Comparison of ENCODE assay signal across 15 cellular contexts in genomic region chr1:47179988-47180563, GRCh38. TPM values are rescaled to one million over a fixed set of nuclear protein-coding genes. Genes with fewer than 3 reads are reported as not detected.
DNase-seq lines count a peak whose midpoint lies in the region; ATAC-seq and TF ChIP-seq lines count a peak whose summit lies in the region.
"Had no signal": no experiment of that assay in that cellular context is flagged by ENCODE, and none has a peak within 500 bp of the region (broad histone marks: within the 10 kb centered on the region; RNA-seq: fewer than 3 reads in every experiment).

No MANE protein-coding gene starts in this region.

- H3K9ac ChIP-seq in neuronal stem cell (ENCODE audit: low read depth, low read length, poor library complexity): no peak overlapping the region

- no peak overlapping the region for H3K4me2 ChIP-seq in neuronal stem cell (ENCODE audit: insufficient read depth, low read length, poor library complexity, severe bottlenecking)

- peak overlapping the region; percentile 94 for H2AFZ ChIP-seq in neuronal stem cell (ENCODE audit: low read length)

- CTCF ChIA-PET in WTC11 (lab: Charles Lee): interaction anchor here (0.6 to 4.8 kb wide), 33 partner anchors 11 to 576 kb away, joined by 3 to 152 read pairs (median 10); partner anchors contain the start of genes CYP4X1, FOXD2, MKNK1 and PDZK1IP1

- no peaks in the 10 kb centered on the region for H3K79me1 ChIP-seq in neuronal stem cell (ENCODE audit: low read depth, low read length)

- TF ChIP-seq CTCF in C4-2B (conservative IDR thresholded peaks at IDR 0.05) (no peak), HFFc6 (IDR thresholded peaks at IDR 0.05) (no peak), dorsolateral prefrontal cortex (IDR thresholded peaks at IDR 0.05 in 54 of 56, conservative IDR thresholded peaks at IDR 0.05 in 2 of 56; ENCODE audit: low read depth in 1 of 56, partially characterized antibody in 56 of 56) (no peak), WTC11 (IDR thresholded peaks at IDR 0.05) (no peak)

- H3K4me3 Mint-ChIP-seq in HFFc6 (peak overlapping the region; percentile 90), WTC11 (no peak overlapping the region; the same call in 1 of the 2 replicates)
- H3K4me3 Mint-ChIP-seq in stimulated activated memory B cell treated with anti-CD40 and anti-IgM and Interleukin-4, amounts not matched to agents 10 μg/mL and 1 μg/mL and 100 μg/mL, for 72 hours: no peak overlapping the region
- H3K4me3 Mint-ChIP-seq in naive thymus-derived CD8-positive, alpha-beta T cell: peak overlapping the region in 4 of 10 donors; percentile 3 to 73 (median 34)

- H3K27me3 ChIP-seq in dorsolateral prefrontal cortex: peaks cover 0 to 21% (median 0%) of the 10 kb centered on the region in 45 donors
- H3K27me3 ChIP-seq in neuronal stem cell (ENCODE audit: control insufficient read depth in 3 of 3, insufficient read depth in 3 of 3, low read depth in 1 of 3, low read length in 3 of 3): peaks cover 0 to 21% (median 4%) of the 10 kb centered on the region in 3 experiments

- H2AK5ac ChIP-seq in neuronal stem cell (ENCODE audit: low read depth, low read length): no peak overlapping the region

- H2BK12ac ChIP-seq in neuronal stem cell (ENCODE audit: low read length): no peak overlapping the region

- no peak overlapping the region for H3K23ac ChIP-seq in neuronal stem cell (ENCODE audit: low read depth, low read length, poor library complexity)

- H3K27ac ChIP-seq in C4-2B: peak overlapping the region; percentile 61
- H3K27ac ChIP-seq in dorsolateral prefrontal cortex: peak overlapping the region in 1 of 59 donors; percentile 78
- H3K27ac ChIP-seq in neuronal stem cell (replicated peaks; ENCODE audit: low read length): no peak overlapping the region

- H4K8ac ChIP-seq in neuronal stem cell (ENCODE audit: low read depth, low read length): no peak overlapping the region

- H3K4me3 ChIP-seq in dorsolateral prefrontal cortex (peak overlapping the region in 36 of 59 donors; percentile 25 to 70 (median 54)), neuronal stem cell (ENCODE audit: low read length in 2 of 2) (no peak overlapping the region)

- no CpG with 5 or more reads among the region's 3 CpGs for WGBS in neuronal stem cell (ENCODE audit: extremely low coverage in 2 of 2, insufficient read length in 2 of 2, insufficient replicate concordance in 1 of 2), 2 donors

- POLR2A ChIA-PET in WTC11 (lab: Charles Lee): interaction anchor here (1.4 to 1.9 kb wide), 2 partner anchors 13 to 154 kb away, joined by 6 read pairs; partner anchors contain the start of gene CMPK1
- POLR2A ChIA-PET in naive thymus-derived CD8-positive, alpha-beta T cell (lab: Charles Lee): no interaction called here

- H3K4me1 Mint-ChIP-seq in HFFc6 (ENCODE audit: low read depth) (peaks cover 40% of the 10 kb centered on the region), WTC11 (peaks cover 21% of the 10 kb centered on the region)
- H3K4me1 Mint-ChIP-seq in stimulated activated memory B cell treated with anti-CD40 and anti-IgM and Interleukin-4, amounts not matched to agents 10 μg/mL and 1 μg/mL and 100 μg/mL, for 72 hours: peaks cover 19% of the 10 kb centered on the region
- H3K4me1 Mint-ChIP-seq in naive thymus-derived CD8-positive, alpha-beta T cell: peaks cover 11 to 18% (median 14%) of the 10 kb centered on the region in 4 donors

- no peak overlapping the region for H4K91ac ChIP-seq in neuronal stem cell (ENCODE audit: low read depth, low read length, poor library complexity)

- H2BK120ac ChIP-seq in neuronal stem cell (ENCODE audit: low read depth, low read length): no peak overlapping the region

- H3K4ac ChIP-seq in neuronal stem cell (ENCODE audit: low read length): no peak overlapping the region

- peak overlapping the region; percentile 93 for H3K27ac Mint-ChIP-seq in HFFc6
- no peak overlapping the region for H3K27ac Mint-ChIP-seq in stimulated activated memory B cell treated with anti-CD40 and anti-IgM and Interleukin-4, amounts not matched to agents 10 μg/mL and 1 μg/mL and 100 μg/mL, for 72 hours
- no peak overlapping the region for H3K27ac Mint-ChIP-seq in WTC11
- H3K27ac Mint-ChIP-seq in naive thymus-derived CD8-positive, alpha-beta T cell: no peak overlapping the region
- H3K27ac Mint-ChIP-seq: activated B cell treated with CpG ODN at 0.5 μM for 24 hours had no signal

- H2BK15ac ChIP-seq in neuronal stem cell (ENCODE audit: low read length): no peak overlapping the region

- no peaks in the 10 kb centered on the region for H3K9me3 ChIP-seq in neuronal stem cell (replicated peaks in 1 of 2; ENCODE audit: control insufficient read depth in 2 of 2, insufficient read depth in 1 of 2, low read depth in 1 of 2, low read length in 2 of 2)

- no peak overlapping the region for H2BK5ac ChIP-seq in neuronal stem cell (ENCODE audit: low read length)

- H3K9me3 Mint-ChIP-seq in HFFc6 (no peaks in the 10 kb centered on the region), WTC11 (no peaks in the 10 kb centered on the region)
- no peaks in the 10 kb centered on the region for H3K9me3 Mint-ChIP-seq in stimulated activated memory B cell treated with anti-CD40 and anti-IgM and Interleukin-4, amounts not matched to agents 10 μg/mL and 1 μg/mL and 100 μg/mL, for 72 hours
- H3K9me3 Mint-ChIP-seq in naive thymus-derived CD8-positive, alpha-beta T cell: no peaks in the 10 kb centered on the region
- H3K9me3 Mint-ChIP-seq: activated B cell treated with CpG ODN at 0.5 μM for 24 hours had no signal

- no peak for ATAC-seq in stimulated activated memory B cell treated with anti-CD40 and anti-IgM and Interleukin-4, amounts not matched to agents 10 μg/mL and 1 μg/mL and 100 μg/mL, for 72 hours
- no peak for ATAC-seq in WTC11
- ATAC-seq in naive thymus-derived CD8-positive, alpha-beta T cell: no peak

- peaks cover 1 to 6% of the 10 kb centered on the region in 2 donors for H3K4me1 ChIP-seq in neuronal stem cell (ENCODE audit: control insufficient read depth in 2 of 2, insufficient read depth in 1 of 2, low read depth in 1 of 2, low read length in 2 of 2)

- H3K27me3 Mint-ChIP-seq in HFFc6 (ENCODE audit: insufficient read depth) (peaks cover 14% of the 10 kb centered on the region), WTC11 (ENCODE audit: low read depth) (peaks cover 39% of the 10 kb centered on the region)
- peaks cover 65% of the 10 kb centered on the region for H3K27me3 Mint-ChIP-seq in stimulated activated memory B cell treated with anti-CD40 and anti-IgM and Interleukin-4, amounts not matched to agents 10 μg/mL and 1 μg/mL and 100 μg/mL, for 72 hours
- peaks cover 17 to 84% (median 54%) of the 10 kb centered on the region in 5 donors for H3K27me3 Mint-ChIP-seq in naive thymus-derived CD8-positive, alpha-beta T cell

- H3K14ac ChIP-seq in neuronal stem cell (ENCODE audit: low read length): no peak overlapping the region

- H3K36me3 ChIP-seq in neuronal stem cell (replicated peaks in 1 of 2; ENCODE audit: control insufficient read depth in 2 of 2, insufficient read depth in 2 of 2, low read length in 2 of 2): no peaks in the 10 kb centered on the region

- intact Hi-C loops in dorsolateral prefrontal cortex (cut with DNase I): loop anchor here in 1 of 2 donors (5.0 to 10.0 kb wide), 3 partner anchors 435 to 547 kb away; no protein-coding TSS in a partner anchor
- intact Hi-C loops in posterior cingulate gyrus (cut with DNase I): loop anchor here (5.0 to 10.0 kb wide), 2 partner anchors 435 to 532 kb away; no protein-coding TSS in a partner anchor

- H3K36me3 Mint-ChIP-seq in HFFc6 (ENCODE audit: low read depth) (no peaks in the 10 kb centered on the region), WTC11 (no peaks in the 10 kb centered on the region)
- no peaks in the 10 kb centered on the region for H3K36me3 Mint-ChIP-seq in stimulated activated memory B cell treated with anti-CD40 and anti-IgM and Interleukin-4, amounts not matched to agents 10 μg/mL and 1 μg/mL and 100 μg/mL, for 72 hours
- H3K36me3 Mint-ChIP-seq in naive thymus-derived CD8-positive, alpha-beta T cell: no peaks in the 10 kb centered on the region

- no peak for DNase-seq in HFFc6
- no peak for DNase-seq in dorsolateral prefrontal cortex
- DNase-seq in neuronal stem cell (ENCODE audit: low spot score): no peak
- DNase-seq in posterior cingulate gyrus: no peak
- no peak for DNase-seq in WTC11 (ENCODE audit: low spot score)
- DNase-seq in naive thymus-derived CD8-positive, alpha-beta T cell: no peak
- DNase-seq: activated B cell treated with CpG ODN at 0.5 μM for 24 hours; activated naive CD4-positive, alpha-beta T cell; cerebellar nuclear complex; DMS153; KBM-7; stimulated activated CD4-positive, alpha-beta T cell treated with anti-CD3 and anti-CD28 coated beads, Interleukin-4, amount 100 ng/mL, for 24 hours had no signal

- H3K18ac ChIP-seq in neuronal stem cell (ENCODE audit: low read length): no peak overlapping the region

TF ChIP-seq in WTC11, 78 proteins besides CTCF, POLR2A, EP300 and RAD21 (continues in another document):
- TF ChIP-seq, protein P1, sequence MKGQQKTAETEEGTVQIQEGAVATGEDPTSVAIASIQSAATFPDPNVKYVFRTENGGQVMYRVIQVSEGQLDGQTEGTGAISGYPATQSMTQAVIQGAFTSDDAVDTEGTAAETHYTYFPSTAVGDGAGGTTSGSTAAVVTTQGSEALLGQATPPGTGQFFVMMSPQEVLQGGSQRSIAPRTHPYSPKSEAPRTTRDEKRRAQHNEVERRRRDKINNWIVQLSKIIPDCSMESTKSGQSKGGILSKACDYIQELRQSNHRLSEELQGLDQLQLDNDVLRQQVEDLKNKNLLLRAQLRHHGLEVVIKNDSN (CRISPR knock-in tag; IDR thresholded peaks at IDR 0.05): no peak

RNA-seq across cellular contexts. Expression of gene PDZK1IP1, which starts 9.8 kb away (rescaled TPM):
- not detected for total RNA-seq in HFFc6 (2021; fragmentation: NEBNext Ultra II Directional; extraction: Animal tissue kit (Norgen Biotek cat#: 25700))
- 1 to 10 TPM in 9 of 120 experiments, under 1 TPM in 11, not detected in 100; 0.60 to 2.1 (median 0.99) TPM for total RNA-seq in dorsolateral prefrontal cortex
- not detected for polyA plus RNA-seq in neuronal stem cell (2013, experiment 1 of 2)
- polyA plus RNA-seq in neuronal stem cell (2013, experiment 2 of 2): not detected
- not detected in 3 replicates for total RNA-seq in WTC11 (2021)
- not detected for total RNA-seq in naive thymus-derived CD8-positive, alpha-beta T cell
- polyA plus RNA-seq in naive thymus-derived CD8-positive, alpha-beta T cell: not detected
- total RNA-seq: activated B cell treated with CpG ODN at 0.5 μM for 24 hours had no signal

RNA-seq across cellular contexts. Expression of gene CYP4A22, which starts 42.8 kb away (rescaled TPM):
- total RNA-seq in HFFc6 (2021; fragmentation: NEBNext Ultra II Directional; extraction: Animal tissue kit (Norgen Biotek cat#: 25700)): not detected
- 1 to 10 TPM in 9 of 120 experiments, under 1 TPM in 93, not detected in 18; 0.18 to 1.3 (median 0.47) TPM for total RNA-seq in dorsolateral prefrontal cortex
- not detected for polyA plus RNA-seq in neuronal stem cell (2013, experiment 1 of 2)
- not detected for polyA plus RNA-seq in neuronal stem cell (2013, experiment 2 of 2)
- not detected in 3 replicates for total RNA-seq in WTC11 (2021)
- total RNA-seq in naive thymus-derived CD8-positive, alpha-beta T cell: not detected
- not detected for polyA plus RNA-seq in naive thymus-derived CD8-positive, alpha-beta T cell
- total RNA-seq: activated B cell treated with CpG ODN at 0.5 μM for 24 hours, kidney epithelial cell had no signal

RNA-seq across cellular contexts. Expression of gene TAL1, which starts 51.9 kb away (rescaled TPM):
- not detected for total RNA-seq in HFFc6 (2021; fragmentation: NEBNext Ultra II Directional; extraction: Animal tissue kit (Norgen Biotek cat#: 25700))
- total RNA-seq in dorsolateral prefrontal cortex (10 to 100 TPM in 7 of 120 experiments, 1 to 10 TPM in 113; 1.4 to 13.7 (median 5.1) TPM), WTC11 (2021) (0.41 to 0.63 TPM (median 0.57 TPM) in 3 replicates)
- 0.03 TPM for polyA plus RNA-seq in neuronal stem cell (2013, experiment 1 of 2)
- 0.01 TPM for polyA plus RNA-seq in neuronal stem cell (2013, experiment 2 of 2)
- not detected for total RNA-seq in naive thymus-derived CD8-positive, alpha-beta T cell
- polyA plus RNA-seq in naive thymus-derived CD8-positive, alpha-beta T cell: not detected
- total RNA-seq: activated B cell treated with CpG ODN at 0.5 μM for 24 hours had no signal

Comparison
In these comparisons a context has a peak if more than half of its experiments do, and no peak if none do; other contexts are left out.
1. H3K4me3 ChIP-seq: peak in dorsolateral prefrontal cortex (36 of 59); none in neuronal stem cell (0 of 2).